Comparison of ENCODE assay signal across 15 cellular contexts in the genomic region with DNA sequence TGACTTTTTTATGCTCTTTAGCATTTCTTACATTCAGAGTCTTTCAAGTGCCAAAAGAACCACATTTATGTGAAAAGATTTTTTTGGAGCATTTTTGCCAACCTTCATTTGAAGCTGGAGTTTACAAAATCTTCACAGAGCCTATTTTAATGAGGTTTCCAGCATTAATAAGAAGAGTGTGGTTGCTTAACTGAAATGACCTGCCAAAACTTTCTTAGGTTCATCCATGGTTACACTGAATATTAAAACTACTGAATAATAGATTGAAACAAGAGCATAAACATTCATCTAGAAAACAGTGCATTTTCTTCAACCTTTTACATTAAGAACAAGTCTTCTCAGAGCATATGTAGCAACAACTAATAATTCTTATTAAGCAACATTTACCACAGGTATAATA.
A peak's percentile ranks its signal among the peaks of the same experiment; 100 is the strongest.
DNase-seq lines count a peak whose midpoint lies in the region; ATAC-seq and TF ChIP-seq lines count a peak whose summit lies in the region.
"Had no signal": no experiment of that assay in that cellular context is flagged by ENCODE, and none has a peak within 500 bp of the region (broad histone marks: within the 10 kb centered on the region; RNA-seq: fewer than 3 reads in every experiment).

No MANE protein-coding gene starts in this region.

- H2AFZ ChIP-seq in mammary epithelial cell (ENCODE audit: low read depth, low read length) = no peak overlapping the region

- H3K27ac ChIP-seq in breast epithelium (peak overlapping the region; percentile 30 to 36), mammary epithelial cell (ENCODE audit: insufficient read depth, low read depth, low read length) (no peak overlapping the region)
- H3K27ac ChIP-seq: 22Rv1, BLaER1 had no signal

- DNase-seq in breast epithelium (ENCODE audit: low spot score in 2 of 2) (no peak), mammary epithelial cell (no peak), AG10803 (ENCODE audit: low read depth) (peak; percentile 38), fibroblast of gingiva (ENCODE audit: low read depth) (peak; percentile 44), sciatic nerve (ENCODE audit: low spot score) (no peak), glomerular visceral epithelial cell (ENCODE audit: extremely low spot score) (no peak)
- DNase-seq: AML-193; Caco-2; CD8-positive, alpha-beta memory T cell; DND-41; GDM1; HCEC 1CT had no signal

- H3K4me1 ChIP-seq in breast epithelium (no peaks in the 10 kb centered on the region), mammary epithelial cell (ENCODE audit: insufficient read depth, low read length) (no peaks in the 10 kb centered on the region)
- H3K4me1 ChIP-seq: BLaER1, Caco-2 had no signal

- H3K9ac ChIP-seq in mammary epithelial cell (ENCODE audit: insufficient read depth, low read length) = no peak overlapping the region
- H3K9ac ChIP-seq: BLaER1 had no signal

- H3K4me3 ChIP-seq in breast epithelium (no peak overlapping the region), mammary epithelial cell (replicated peaks in 1 of 3; ENCODE audit: insufficient read depth in 1 of 3, low read depth in 2 of 3, low read length in 3 of 3) (no peak overlapping the region), AG10803 (ENCODE audit: low read length) (no peak overlapping the region)
- H3K4me3 ChIP-seq: BLaER1 had no signal

- H3K9me3 ChIP-seq in breast epithelium (no peaks in the 10 kb centered on the region), mammary epithelial cell (replicated peaks; ENCODE audit: insufficient read depth, low read length) (peaks cover 16% of the 10 kb centered on the region)
- H3K9me3 ChIP-seq: BLaER1, Caco-2 had no signal

- TF ChIP-seq POLR2A in breast epithelium (IDR thresholded peaks at IDR 0.05) = no peak

- TF ChIP-seq CTCF in breast epithelium (IDR thresholded peaks at IDR 0.05) = no peak
- TF ChIP-seq CTCF in mammary epithelial cell (conservative IDR thresholded peaks at IDR 0.05 in 1 of 2, IDR thresholded peaks at IDR 0.05 in 1 of 2; ENCODE audit: extremely low read depth in 1 of 2, insufficient read depth in 1 of 2, low read depth in 1 of 2, low read length in 2 of 2) = no peak
- TF ChIP-seq CTCF in AG10803 (conservative IDR thresholded peaks at IDR 0.05; ENCODE audit: low read length) = no peak

- H3K27me3 ChIP-seq in breast epithelium (no peaks in the 10 kb centered on the region), mammary epithelial cell (ENCODE audit: insufficient read depth, low read length) (no peaks in the 10 kb centered on the region)
- H3K27me3 ChIP-seq: BLaER1 had no signal

- no TSS peak for BruUV-seq in mammary epithelial cell (replicated peaks; lab: Mats Ljungman, UMichigan)

- intact Hi-C loops in breast epithelium (cut with DNase I; ENCODE audit: low total_unique reads) = no loop called here
- intact Hi-C loops in mammary epithelial cell (cut with micrococcal nuclease) = no loop called here
- intact Hi-C loops in sciatic nerve (cut with DNase I) = no loop called here

- dilution Hi-C loops in mammary epithelial cell (cut with HindIII; ENCODE audit: low sequenced_read_pairs) = no loop called here

- H3K36me3 ChIP-seq in breast epithelium (no peaks in the 10 kb centered on the region), mammary epithelial cell (ENCODE audit: insufficient read depth, low read length) (no peaks in the 10 kb centered on the region)
- H3K36me3 ChIP-seq: BLaER1 had no signal

- in situ Hi-C loops in mammary epithelial cell (cut with MboI; ENCODE audit: low sequenced_read_pairs in 2 of 2) = no loop called here

- H3K79me2 ChIP-seq in mammary epithelial cell (ENCODE audit: insufficient read depth, low read length) = no peaks in the 10 kb centered on the region

- ATAC-seq in sciatic nerve (peak; percentile 51), GM21528 (IDR thresholded peaks at IDR 0.05; ENCODE audit: low FRiP score, unreplicated experiment) (no peak)

- CTCF ChIA-PET in mammary epithelial cell (lab: Charles Lee; ENCODE audit: low non-redundant PET) = no interaction called here

- H3K4me2 ChIP-seq in mammary epithelial cell (ENCODE audit: insufficient read depth, low read depth, low read length) = no peak overlapping the region
- H3K4me2 ChIP-seq: BLaER1 had no signal

- H4K20me1 ChIP-seq in mammary epithelial cell (ENCODE audit: insufficient read depth, low read length) = no peaks in the 10 kb centered on the region
- H4K20me1 ChIP-seq: BLaER1 had no signal

Comparison
In these comparisons a context has a peak if more than half of its experiments do, and no peak if none do; other contexts are left out.
1. DNase-seq: peak in AG10803 (single experiment) and fibroblast of gingiva (single experiment); none in breast epithelium (0 of 2), mammary epithelial cell (single experiment), sciatic nerve (single experiment) and glomerular visceral epithelial cell (single experiment).